Comparison of ENCODE assay signal across 1 cellular context in genomic region chr9:132531187-132531586, GRCh38.
TF ChIP-seq lines count a peak whose summit lies in the region.

No MANE protein-coding gene starts in this region.

TF ChIP-seq in HEK293, 187 proteins besides CTCF, POLR2A, EP300 and RAD21 (continued from another document):
- no peak for TF ChIP-seq REST (tag by site-specific recombination; IDR thresholded peaks at IDR 0.05)
